Comparison of ENCODE assay signal across 7 cellular contexts in genomic region chr2:234368861-234369261, GRCh38.
DNase-seq lines count a peak whose midpoint lies in the region; ATAC-seq and TF ChIP-seq lines count a peak whose summit lies in the region.

No MANE protein-coding gene starts in this region.

- H3K9me3 ChIP-seq in esophagus (ENCODE audit: control insufficient read depth in 2 of 2, insufficient read depth in 1 of 2, low read depth in 1 of 2, low read length in 1 of 2) = no peaks in the 10 kb centered on the region
- H3K9me3 ChIP-seq in uterus = no peaks in the 10 kb centered on the region

- WGBS in esophagus, 2 donors = 21 to 31% methylated on average over 1 of the region's 1 CpG

- H3K27me3 ChIP-seq in esophagus (ENCODE audit: control insufficient read depth in 1 of 2, insufficient read depth in 2 of 2, low read length in 2 of 2) (no peaks in the 10 kb centered on the region), uterus (no peaks in the 10 kb centered on the region), dorsolateral prefrontal cortex (peaks cover 0 to 3% (median 0%) of the 10 kb centered on the region in 45 donors)

- H3K36me3 ChIP-seq in esophagus (ENCODE audit: control insufficient read depth in 2 of 2, insufficient read depth in 2 of 2, low read length in 1 of 2) (no peaks in the 10 kb centered on the region), uterus (no peaks in the 10 kb centered on the region)

- TF ChIP-seq CTCF in LNCaP clone FGC (IDR thresholded peaks at IDR 0.05; ENCODE audit: control insufficient read depth, extremely low read depth, insufficient read depth) (no peak), uterus (IDR thresholded peaks at IDR 0.05) (no peak), dorsolateral prefrontal cortex (IDR thresholded peaks at IDR 0.05 in 54 of 56, conservative IDR thresholded peaks at IDR 0.05 in 2 of 56; ENCODE audit: low read depth in 1 of 56, partially characterized antibody in 56 of 56) (no peak)

- intact Hi-C loops in uterus (cut with DNase I; ENCODE audit: low total_unique reads) = no loop called here
- intact Hi-C loops in dorsolateral prefrontal cortex (cut with DNase I) = no loop called here

- peaks cover 5 to 11% of the 10 kb centered on the region in 2 donors for H3K4me1 ChIP-seq in esophagus (ENCODE audit: control insufficient read depth in 2 of 2, insufficient read depth in 2 of 2, low read length in 1 of 2)
- no peaks in the 10 kb centered on the region for H3K4me1 ChIP-seq in uterus

- DNase-seq in LNCaP clone FGC (ENCODE audit: low read depth) (peak; percentile 86), uterus (no peak), dorsolateral prefrontal cortex (no peak)
- DNase-seq in activated CD4-positive, alpha-beta T cell treated with anti-CD3 and anti-CD28 coated beads for 48 hours = peak; percentile 56
- peak; percentile 24 to 32 for DNase-seq in stimulated activated CD4-positive, alpha-beta T cell treated with anti-CD3 and anti-CD28 coated beads, Interleukin-4, amount 100 ng/mL, for 48 hours (ENCODE audit: low read depth in 2 of 2)

- no peak for TF ChIP-seq POLR2A in uterus (IDR thresholded peaks at IDR 0.05)

- H3K27ac ChIP-seq in esophagus (ENCODE audit: low read depth in 2 of 2, low read length in 1 of 2) (peak overlapping the region; percentile 85 to 97), uterus (no peak overlapping the region), dorsolateral prefrontal cortex (peak overlapping the region in 1 of 59 donors; percentile 26)

- no peak overlapping the region for H3K4me3 ChIP-seq in LNCaP clone FGC (ENCODE audit: low read depth, low read length)
- H3K4me3 ChIP-seq in esophagus (ENCODE audit: low read depth in 1 of 2, low read length in 2 of 2) = no peak overlapping the region
- H3K4me3 ChIP-seq in uterus = no peak overlapping the region
- no peak overlapping the region for H3K4me3 ChIP-seq in dorsolateral prefrontal cortex

- ATAC-seq in GM19467 (IDR thresholded peaks at IDR 0.05; ENCODE audit: unreplicated experiment) = no peak

Comparison
In these comparisons a context has a peak if more than half of its experiments do, and no peak if none do; other contexts are left out.
1. DNase-seq: peak in LNCaP clone FGC (single experiment), activated CD4-positive, alpha-beta T cell treated with anti-CD3 and anti-CD28 coated beads for 48 hours (single experiment) and stimulated activated CD4-positive, alpha-beta T cell treated with anti-CD3 and anti-CD28 coated beads, Interleukin-4, amount 100 ng/mL, for 48 hours (2 of 2); none in uterus (0 of 2) and dorsolateral prefrontal cortex (0 of 10).
2. H3K27ac ChIP-seq: peak in esophagus (2 of 2); none in uterus (0 of 2).